Comparison of ENCODE assay signal across 27 cellular contexts in genomic region chr2:178002038-178002437, GRCh38.
"Had no signal": no experiment of that assay in that cellular context is flagged by ENCODE, and none has a peak within 500 bp of the region (broad histone marks: within the 10 kb centered on the region; RNA-seq: fewer than 3 reads in every experiment).

No MANE protein-coding gene starts in this region.

- H3K4me3 ChIP-seq: stomach, suprapubic skin, testis, thoracic aorta, thyroid gland, tibial artery, tibial nerve, transverse colon, upper lobe of left lung, upper lobe of right lung, uterus, vagina had no signal

- H3K9me3 ChIP-seq: stomach, suprapubic skin, testis, thoracic aorta, thyroid gland, tibial artery, tibial nerve, transverse colon, upper lobe of left lung, upper lobe of right lung, uterus, vagina had no signal

- H3K36me3 ChIP-seq: stomach, suprapubic skin, thoracic aorta, thyroid gland, tibial artery, tibial nerve, transverse colon, upper lobe of left lung, upper lobe of right lung, uterus, vagina had no signal

- DNase-seq: stimulated activated CD4-positive, alpha-beta T cell treated with anti-CD3 and anti-CD28 coated beads, Interleukin-2, amount 100 ng/mL, for 48 hours; stimulated activated CD4-positive, alpha-beta T cell treated with anti-CD3 and anti-CD28 coated beads, Interleukin-4, amount 100 ng/mL, for 1 hour; stimulated activated CD4-positive, alpha-beta T cell treated with anti-CD3 and anti-CD28 coated beads, Interleukin-4, amount 100 ng/mL, for 24 hours; stimulated activated CD4-positive, alpha-beta T cell treated with anti-CD3 and anti-CD28 coated beads, Interleukin-4, amount 100 ng/mL, for 4 hours; stimulated activated CD8-positive, alpha-beta memory T cell treated with anti-CD3 and anti-CD28 coated beads, Interleukin-4, amount 100 ng/mL, for 48 hours; stimulated activated naive B cell treated with anti-CD40 and anti-IgM and Interleukin-4, amounts not matched to agents 10 μg/mL and 1 μg/mL and 100 μg/mL, for 72 hours; stimulated activated naive CD4-positive, alpha-beta T cell; stimulated activated naive CD4-positive, alpha-beta T cell treated with Interleukin-2 at 50 U/mL for 16 hours; stimulated activated naive CD8-positive, alpha-beta T cell treated with anti-CD3 and anti-CD28 coated beads, Interleukin-15, amount 100 ng/mL, for 72 hours; stimulated activated naive CD8-positive, alpha-beta T cell treated with anti-CD3 and anti-CD28 coated beads, Interleukin-15, Interleukin-2, amounts not matched to agents 100 U/mL and 50 U/mL, for 24 hours; stomach; substantia nigra; testis; thyroid gland; tibial artery; transverse colon; trophoblast cell; upper lobe of left lung; upper lobe of right lung; uterus had no signal

- H3K27me3 ChIP-seq: stomach, suprapubic skin, testis, thyroid gland, tibial artery, tibial nerve, transverse colon, upper lobe of left lung, upper lobe of right lung, uterus, vagina had no signal

- H3K4me1 ChIP-seq: stomach, suprapubic skin, testis, thyroid gland, tibial artery, tibial nerve, transverse colon, upper lobe of left lung, upper lobe of right lung, uterus, vagina had no signal

- FAIRE-seq: urothelium cell line had no signal

- ATAC-seq: stimulated activated effector memory CD8-positive, alpha-beta T cell treated with anti-CD3 and anti-CD28 coated beads, Interleukin-12 subunit alpha, Interleukin-12 subunit beta, amount 100 ng/mL, for 72 hours; stimulated activated memory B cell treated with anti-CD40 and anti-IgM and Interleukin-4, amounts not matched to agents 10 μg/mL and 1 μg/mL and 100 μg/mL, for 72 hours; stimulated activated naive B cell treated with anti-CD40 and anti-IgM and Interleukin-4, amounts not matched to agents 10 μg/mL and 1 μg/mL and 100 μg/mL, for 72 hours; stimulated activated naive CD8-positive, alpha-beta T cell treated with anti-CD3 and anti-CD28 coated beads, Interleukin-15, amount 100 ng/mL, for 72 hours; stimulated activated naive CD8-positive, alpha-beta T cell treated with anti-CD3 and anti-CD28 coated beads, Interleukin-15, Interleukin-2, amounts not matched to agents 100 U/mL and 50 U/mL, for 24 hours; upper lobe of right lung had no signal

- H3K27ac ChIP-seq: stomach, suprapubic skin, testis, thoracic aorta, thyroid gland, tibial artery, tibial nerve, transverse colon, upper lobe of left lung, upper lobe of right lung, uterus, vagina had no signal
